ENCODE assay signal across 9 cellular contexts in genomic region chr9:127611796-127612790, GRCh38. TPM values are rescaled to one million over a fixed set of nuclear protein-coding genes. Genes with fewer than 3 reads are reported as not detected.
A peak's percentile ranks its signal among the peaks of the same experiment; 100 is the strongest.
DNase-seq lines count a peak whose midpoint lies in the region; ATAC-seq, FAIRE-seq and TF ChIP-seq lines count a peak whose summit lies in the region.
"Had no signal": no experiment of that assay in that cellular context is flagged by ENCODE, and none has a peak within 500 bp of the region (broad histone marks: within the 10 kb centered on the region; RNA-seq: fewer than 3 reads in every experiment).

STXBP1 (plus strand) TSS chr9:127612277; CDS start chr9:127612404, 127 bp downstream.

- no peaks in the 10 kb centered on the region for H3K9me3 ChIP-seq in CD8-positive, alpha-beta T cell (ENCODE audit: low read length)
- H3K9me3 ChIP-seq in OCI-LY1 (ENCODE audit: low read length) (no peaks in the 10 kb centered on the region), mucosa of descending colon (no peaks in the 10 kb centered on the region)

- ATAC-seq in CD8-positive, alpha-beta T cell: peak; percentile 80
- ATAC-seq in mucosa of descending colon: peak; percentile 95

- peak within 1 kb of the TSS; percentile 93 for H3K4me3 Mint-ChIP-seq in CD8-positive, alpha-beta T cell

- no peaks in the 10 kb centered on the region for H3K79me2 ChIP-seq in OCI-LY1 (ENCODE audit: insufficient read depth, low read length)

- peaks cover 36% of the 10 kb centered on the region for H3K4me1 Mint-ChIP-seq in CD8-positive, alpha-beta T cell (ENCODE audit: low read depth)

- H4K20me1 ChIP-seq in OCI-LY1 (ENCODE audit: insufficient read depth, low read length): no peaks in the 10 kb centered on the region

- CTCF ChIA-PET in CD8-positive, alpha-beta T cell (lab: Charles Lee): interaction anchor here (0.9 to 2.6 kb wide), 3 partner anchors 22 to 108 kb away, joined by 3 to 7 read pairs (median 4); no protein-coding TSS in a partner anchor

- peak; percentile 70 to 90 (median 82) for DNase-seq in CD8-positive, alpha-beta T cell
- peak; percentile 99 for DNase-seq in GM20000 (ENCODE audit: low spot score)
- DNase-seq in HTR-8/SVneo (ENCODE audit: insufficient read length, low spot score): peak; percentile 80
- peak; percentile 75 for DNase-seq in activated T-cell treated with anti-CD3 and anti-CD28 coated beads for 1 hour (ENCODE audit: low read depth)
- DNase-seq in epithelial cell of esophagus (ENCODE audit: low read depth): peak; percentile 86
- peak; percentile 88 to 93 (median 90) for DNase-seq in mucosa of descending colon
- peak; percentile 60 to 75 for DNase-seq in stimulated activated CD8-positive, alpha-beta memory T cell treated with anti-CD3 and anti-CD28 coated beads, Interleukin-4, amount 100 ng/mL, for 1 hour (ENCODE audit: low read depth in 2 of 2, low spot score in 1 of 2)

- peaks cover 32% of the 10 kb centered on the region for H3K4me1 ChIP-seq in CD8-positive, alpha-beta T cell (ENCODE audit: insufficient read depth, low read length)
- H3K4me1 ChIP-seq in OCI-LY1 (ENCODE audit: insufficient read depth, low read length, severe bottlenecking): peaks cover 27% of the 10 kb centered on the region
- H3K4me1 ChIP-seq in mucosa of descending colon (ENCODE audit: low read depth): peaks cover 9% of the 10 kb centered on the region

- peaks cover 2% of the 10 kb centered on the region for H3K36me3 Mint-ChIP-seq in CD8-positive, alpha-beta T cell

- H3K27me3 Mint-ChIP-seq in CD8-positive, alpha-beta T cell (ENCODE audit: low read depth): peaks cover 9% of the 10 kb centered on the region

- H3K4me2 ChIP-seq in OCI-LY1 (ENCODE audit: low read length): peak within 1 kb of the TSS; percentile 92

- H2AFZ ChIP-seq in OCI-LY1 (ENCODE audit: low read length): peak within 1 kb of the TSS; percentile 87

- peak within 1 kb of the TSS; percentile 83 for H3K9ac ChIP-seq in OCI-LY1 (ENCODE audit: low read length)

- H3K9me2 ChIP-seq in OCI-LY1 (ENCODE audit: low read depth, low read length): no peaks in the 10 kb centered on the region

- H3K27me3 ChIP-seq in CD8-positive, alpha-beta T cell (ENCODE audit: insufficient read depth, low read length): peaks cover 4% of the 10 kb centered on the region
- H3K27me3 ChIP-seq in OCI-LY1 (ENCODE audit: insufficient read depth, low read length): no peaks in the 10 kb centered on the region

- intact Hi-C loops in CD8-positive, alpha-beta T cell (cut with DNase I, micrococcal nuclease): loop anchor here (1.0 to 10.0 kb wide), 8 partner anchors 43 to 940 kb away; partner anchors contain the start of genes LRSAM1 (in 2 of the 2), RPL12 (in 2 of the 2), TOR2A (in 2 of the 2) and PTRH1 (in 1 of the 2)
- intact Hi-C loops in mucosa of descending colon (cut with DNase I, micrococcal nuclease): no loop called here

- H3K36me3 ChIP-seq in CD8-positive, alpha-beta T cell (ENCODE audit: insufficient read depth, low read length): no peaks in the 10 kb centered on the region
- H3K36me3 ChIP-seq in OCI-LY1 (ENCODE audit: insufficient read depth, low read length): no peaks in the 10 kb centered on the region
- H3K36me3 ChIP-seq in mucosa of descending colon (ENCODE audit: low read depth): no peaks in the 10 kb centered on the region

- peak within 1 kb of the TSS; percentile 92 for H3K27ac Mint-ChIP-seq in CD8-positive, alpha-beta T cell

- POLR2A ChIA-PET in CD8-positive, alpha-beta T cell (lab: Charles Lee): interaction anchor here (0.7 to 1.3 kb wide), 3 partner anchors 122 to 173 kb away, joined by 3 to 4 read pairs (median 4); partner anchors contain the start of genes CDK9 and TOR2A

- H3F3A ChIP-seq in OCI-LY1 (ENCODE audit: insufficient read depth, low read length): no peaks in the 10 kb centered on the region

- H3K27ac ChIP-seq in CD8-positive, alpha-beta T cell (ENCODE audit: low read depth, low read length): peak within 1 kb of the TSS; percentile 42
- no peak within 1 kb of the TSS for H3K27ac ChIP-seq in OCI-LY1 (ENCODE audit: low read depth, low read length, poor library complexity, severe bottlenecking)

- FAIRE-seq in HTR-8/SVneo (lab: Jason Lieb, UNC): no peak
- FAIRE-seq: islet of Langerhans had no signal

- H3K4me3 ChIP-seq in CD8-positive, alpha-beta T cell (ENCODE audit: low read depth, low read length): peak within 1 kb of the TSS; percentile 82
- H3K4me3 ChIP-seq in OCI-LY1 (ENCODE audit: low read depth, low read length, poor library complexity, severe bottlenecking) (peak within 1 kb of the TSS; percentile 73), epithelial cell of esophagus (ENCODE audit: low read length) (peak within 1 kb of the TSS; percentile 64), mucosa of descending colon (peak within 1 kb of the TSS; percentile 11)

- no peak for TF ChIP-seq CTCF in CD8-positive, alpha-beta T cell (IDR thresholded peaks at IDR 0.05)
- TF ChIP-seq CTCF in GM20000 (IDR thresholded peaks at IDR 0.05; ENCODE audit: extremely low read depth, missing control alignments) (no peak), OCI-LY1 (IDR thresholded peaks at IDR 0.05; ENCODE audit: low read length) (no peak), epithelial cell of esophagus (IDR thresholded peaks at IDR 0.05; ENCODE audit: insufficient read depth, low read depth, low read length, missing control alignments) (no peak), mucosa of descending colon (IDR thresholded peaks at IDR 0.05) (no peak)

- no peaks in the 10 kb centered on the region for H3K9me3 Mint-ChIP-seq in CD8-positive, alpha-beta T cell

RNA-seq across cellular contexts. Expression of gene STXBP1, which starts in this region (rescaled TPM):
- 1 to 10 TPM; 7.7 to 8.9 TPM for total RNA-seq in CD8-positive, alpha-beta T cell
- 10 to 100 TPM; 11.8 to 37.1 (median 17.1) TPM for total RNA-seq in mucosa of descending colon

Comparison
In these comparisons a context has a peak if more than half of its experiments do, and no peak if none do; other contexts are left out.
1. H3K4me3 ChIP-seq: peak in every context shown above with its lines; median percentile 82 in CD8-positive, alpha-beta T cell; 73 in OCI-LY1; 64 in epithelial cell of esophagus; 11 in mucosa of descending colon.
2. intact Hi-C loops: an anchor here in CD8-positive, alpha-beta T cell (1.0 to 10.0 kb wide); none called in mucosa of descending colon.